Comparison of ENCODE assay signal across 2 cellular contexts in genomic region chr20:25355191-25355590, GRCh38.
TF ChIP-seq lines count a peak whose summit lies in the region.

No MANE protein-coding gene starts in this region.

TF ChIP-seq in WTC11, 78 proteins besides CTCF, POLR2A, EP300 and RAD21 (continues in another document):
- TF ChIP-seq E2F5 (CRISPR knock-in tag; IDR thresholded peaks at IDR 0.05) (no peak), ARID4B (CRISPR knock-in tag; IDR thresholded peaks at IDR 0.05; ENCODE audit: borderline replicate concordance) (no peak), ZNF317 (CRISPR knock-in tag; IDR thresholded peaks at IDR 0.05; ENCODE audit: borderline replicate concordance, low read depth) (no peak), ZNF138 (CRISPR knock-in tag; conservative IDR thresholded peaks at IDR 0.05) (no peak), NR2C2 (CRISPR knock-in tag; IDR thresholded peaks at IDR 0.05) (no peak), NR1H2 (CRISPR knock-in tag; IDR thresholded peaks at IDR 0.05) (no peak), PRRX2 (CRISPR knock-in tag; IDR thresholded peaks at IDR 0.05) (no peak), IRF1 (CRISPR knock-in tag; IDR thresholded peaks at IDR 0.05) (no peak), NFYB (CRISPR knock-in tag; conservative IDR thresholded peaks at IDR 0.05; ENCODE audit: low read depth) (no peak), FOXP1 (CRISPR knock-in tag; IDR thresholded peaks at IDR 0.05; ENCODE audit: borderline replicate concordance) (no peak), PREB (CRISPR knock-in tag; IDR thresholded peaks at IDR 0.05; ENCODE audit: borderline replicate concordance) (no peak), TCF7 (CRISPR knock-in tag; IDR thresholded peaks at IDR 0.05; ENCODE audit: low read depth) (no peak), ATF6 (CRISPR knock-in tag; IDR thresholded peaks at IDR 0.05) (no peak), E2F4 (CRISPR knock-in tag; IDR thresholded peaks at IDR 0.05; ENCODE audit: borderline replicate concordance, low read depth) (no peak), SMAD3 (CRISPR knock-in tag; IDR thresholded peaks at IDR 0.05; ENCODE audit: borderline replicate concordance) (no peak), GABPB1 (CRISPR knock-in tag; IDR thresholded peaks at IDR 0.05) (no peak)

TF ChIP-seq in HepG2, 621 proteins besides CTCF, POLR2A, EP300 and RAD21:
- TF ChIP-seq ZNF773 (CRISPR knock-in tag; IDR thresholded peaks at IDR 0.05; ENCODE audit: borderline replicate concordance) (no peak), PLRG1 (conservative IDR thresholded peaks at IDR 0.05) (no peak), ZNF563 (CRISPR knock-in tag; IDR thresholded peaks at IDR 0.05) (no peak), TFDP1 (CRISPR knock-in tag; IDR thresholded peaks at IDR 0.05; ENCODE audit: borderline replicate concordance) (no peak), MAFF (IDR thresholded peaks at IDR 0.05; ENCODE audit: low read depth, low read length) (0 out of 2 replicates have a peak, but pooled peaks have one; percentile 29), ZFP1 (CRISPR knock-in tag; IDR thresholded peaks at IDR 0.05) (no peak), ZBTB7B (CRISPR knock-in tag; IDR thresholded peaks at IDR 0.05) (no peak), MAFK (conservative IDR thresholded peaks at IDR 0.05 in 1 of 2, IDR thresholded peaks at IDR 0.05 in 1 of 2; ENCODE audit: low read length in 2 of 2) (peak; percentile 44 to 67; a peak in 3 of 4 replicates), THYN1 (CRISPR knock-in tag; IDR thresholded peaks at IDR 0.05; ENCODE audit: borderline replicate concordance, low read depth) (no peak), HNF4G (IDR thresholded peaks at IDR 0.05; ENCODE audit: borderline replicate concordance, low read depth, low read length) (no peak), HNF4G (CRISPR knock-in tag; IDR thresholded peaks at IDR 0.05; ENCODE audit: borderline replicate concordance, low read depth) (no peak)
